19 cellular contexts compared by ENCODE assay signal in genomic region chr18:58522157-58522556, GRCh38.
"Had no signal": no experiment of that assay in that cellular context is flagged by ENCODE, and none has a peak within 500 bp of the region (broad histone marks: within the 10 kb centered on the region; RNA-seq: fewer than 3 reads in every experiment).

No MANE protein-coding gene starts in this region.

- H3K27me3 Mint-ChIP-seq: brain had no signal

- H3K4me3 Mint-ChIP-seq: activated naive CD8-positive, alpha-beta T cell treated with anti-CD3 and anti-CD28 coated beads, Interleukin-2, amount 10 ng/mL, durations not matched to agents 7 days and 5 days; brain; mesothelial cell of epicardium; naive thymus-derived CD8-positive, alpha-beta T cell had no signal

- H3K27ac Mint-ChIP-seq: activated naive CD8-positive, alpha-beta T cell treated with anti-CD3 and anti-CD28 coated beads, Interleukin-2, amount 10 ng/mL, durations not matched to agents 7 days and 5 days; brain; mesothelial cell of epicardium; naive thymus-derived CD8-positive, alpha-beta T cell had no signal

- H3K36me3 ChIP-seq: gastroesophageal sphincter, left lung, transverse colon, uterus had no signal

- H3K4me3 ChIP-seq: coronary artery, esophagus muscularis mucosa, gastroesophageal sphincter, heart right ventricle, left lung, lung, psoas muscle, transverse colon, uterus had no signal

- H3K36me3 Mint-ChIP-seq: activated naive CD8-positive, alpha-beta T cell treated with anti-CD3 and anti-CD28 coated beads, Interleukin-2, amount 10 ng/mL, durations not matched to agents 7 days and 5 days; brain; mesothelial cell of epicardium had no signal

- H3K9me3 ChIP-seq: esophagus muscularis mucosa, gastroesophageal sphincter, heart right ventricle, left lung, psoas muscle, transverse colon, uterus had no signal

- H3K9me3 Mint-ChIP-seq: mesothelial cell of epicardium; naive thymus-derived CD8-positive, alpha-beta T cell had no signal

- H3K27ac ChIP-seq: coronary artery, esophagus muscularis mucosa, gastroesophageal sphincter, heart right ventricle, left lung, psoas muscle, transverse colon, uterus had no signal

- DNase-seq: activated CD4-positive, alpha-beta T cell treated with anti-CD3 and anti-CD28 coated beads for 1 hour; activated naive CD8-positive, alpha-beta T cell treated with anti-CD3 and anti-CD28 coated beads, Interleukin-2, amount 10 ng/mL, durations not matched to agents 7 days and 5 days; activated T-cell treated with anti-CD3 and anti-CD28 coated beads, Interleukin-2, amount 50 U/mL, for 1 hour; central memory CD4-positive, alpha-beta T cell; heart right ventricle; left lung; naive thymus-derived CD8-positive, alpha-beta T cell; psoas muscle; right cardiac atrium; stimulated activated CD4-positive, alpha-beta T cell treated with anti-CD3 and anti-CD28 coated beads, Interleukin-12 subunit alpha, Interleukin-12 subunit beta, amount 100 ng/mL, for 4 hours; T-helper 9 cell; transverse colon; uterus had no signal

- H3K4me1 ChIP-seq: esophagus muscularis mucosa, gastroesophageal sphincter, heart right ventricle, left lung, psoas muscle, uterus had no signal
